In the genomic region with DNA sequence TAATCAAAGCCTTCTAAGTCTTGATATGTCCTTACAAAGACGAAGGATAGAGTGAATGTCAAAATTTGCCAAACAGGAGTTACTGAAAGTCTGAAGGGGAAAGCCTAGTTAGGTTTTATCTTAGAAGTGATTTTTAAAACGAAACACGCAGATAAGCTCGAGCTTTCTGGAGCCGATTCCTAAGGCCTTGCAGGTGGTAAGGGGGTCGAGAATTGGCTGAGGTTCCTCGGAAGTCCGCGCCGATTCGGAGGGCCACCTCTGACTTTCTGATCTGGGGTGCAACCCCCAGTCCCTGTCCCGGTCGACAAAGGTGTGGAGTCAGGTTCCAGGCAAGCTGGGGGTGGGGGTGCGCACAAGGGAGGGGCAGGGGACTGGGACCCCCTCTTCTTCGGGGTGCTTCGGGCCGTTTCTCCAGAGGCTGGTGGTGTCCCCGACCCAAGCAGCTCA, we compare ENCODE assay signal across 8 cellular contexts. TPM values are rescaled to one million over a fixed set of nuclear protein-coding genes. Genes with fewer than 3 reads are reported as not detected.
DNase-seq lines count a peak whose midpoint lies in the region; ATAC-seq and FAIRE-seq lines count a peak whose summit lies in the region.

No MANE protein-coding gene starts in this region.

- peaks cover 42% of the 10 kb centered on the region for H3K4me1 Mint-ChIP-seq in dendritic cell treated with granulocyte-macrophage colony-stimulating factor and Interleukin-4, amounts not matched to agents 40 ng/mL and 50 ng/mL, for 4 days (ENCODE audit: low read depth)
- peaks cover 32 to 50% (median 47%) of the 10 kb centered on the region in 4 donors for H3K4me1 Mint-ChIP-seq in naive thymus-derived CD8-positive, alpha-beta T cell

- H3K27ac Mint-ChIP-seq in dendritic cell treated with granulocyte-macrophage colony-stimulating factor and Interleukin-4, amounts not matched to agents 40 ng/mL and 50 ng/mL, for 4 days: peak overlapping the region; percentile 82
- H3K27ac Mint-ChIP-seq in naive thymus-derived CD8-positive, alpha-beta T cell: peak overlapping the region; percentile 90 to 97 (median 94)

- FAIRE-seq in RCC 7860 (lab: Jason Lieb, UNC): no peak

- POLR2A ChIA-PET in naive thymus-derived CD8-positive, alpha-beta T cell (lab: Charles Lee): interaction anchor here (0.8 to 2.4 kb wide), 13 partner anchors 8 to 290 kb away, joined by 3 to 14 read pairs (median 5); a partner anchor contains a TSS

- intact Hi-C loops in dendritic cell treated with granulocyte-macrophage colony-stimulating factor and Interleukin-4, amounts not matched to agents 40 ng/mL and 50 ng/mL, for 4 days (cut with micrococcal nuclease): loop anchor here (5.0 to 10.0 kb wide), 2 partner anchors 121 to 267 kb away; no protein-coding TSS in a partner anchor

- peaks cover 16% of the 10 kb centered on the region for H3K36me3 Mint-ChIP-seq in dendritic cell treated with granulocyte-macrophage colony-stimulating factor and Interleukin-4, amounts not matched to agents 40 ng/mL and 50 ng/mL, for 4 days (ENCODE audit: low read depth)
- H3K36me3 Mint-ChIP-seq in naive thymus-derived CD8-positive, alpha-beta T cell: no peaks in the 10 kb centered on the region

- H3K27me3 Mint-ChIP-seq in dendritic cell treated with granulocyte-macrophage colony-stimulating factor and Interleukin-4, amounts not matched to agents 40 ng/mL and 50 ng/mL, for 4 days: no peaks in the 10 kb centered on the region
- H3K27me3 Mint-ChIP-seq in naive thymus-derived CD8-positive, alpha-beta T cell: no peaks in the 10 kb centered on the region

- DNase-seq in CD1c-positive myeloid dendritic cell (ENCODE audit: extremely low spot score) (peak; percentile 11), OCI-M1 (lab: John Stamatoyannopoulos, UW) (peak; percentile 48), SW480 (ENCODE audit: low spot score) (no peak), RCC 7860 (ENCODE audit: low spot score) (no peak)
- peak in 6 of 10 donors; percentile 5 to 42 (median 26) for DNase-seq in naive thymus-derived CD8-positive, alpha-beta T cell

- H3K9me3 Mint-ChIP-seq in dendritic cell treated with granulocyte-macrophage colony-stimulating factor and Interleukin-4, amounts not matched to agents 40 ng/mL and 50 ng/mL, for 4 days: no peaks in the 10 kb centered on the region
- no peaks in the 10 kb centered on the region for H3K9me3 Mint-ChIP-seq in naive thymus-derived CD8-positive, alpha-beta T cell

- ATAC-seq in GM21447 (IDR thresholded peaks at IDR 0.05; ENCODE audit: unreplicated experiment) (peak; percentile 5), GM18870 (IDR thresholded peaks at IDR 0.05; ENCODE audit: unreplicated experiment) (no peak)
- ATAC-seq in naive thymus-derived CD8-positive, alpha-beta T cell: peak; percentile 8 to 13

- H3K4me3 Mint-ChIP-seq in dendritic cell treated with granulocyte-macrophage colony-stimulating factor and Interleukin-4, amounts not matched to agents 40 ng/mL and 50 ng/mL, for 4 days: peak overlapping the region; percentile 77
- H3K4me3 Mint-ChIP-seq in naive thymus-derived CD8-positive, alpha-beta T cell: peak overlapping the region; percentile 86 to 95 (median 90)

RNA-seq across cellular contexts. Expression of a gene that starts 0.7 kb away (rescaled TPM):
- 10 to 100 TPM; 62.8 to 67.7 TPM for total RNA-seq in naive thymus-derived CD8-positive, alpha-beta T cell
- polyA plus RNA-seq in naive thymus-derived CD8-positive, alpha-beta T cell: 10 to 100 TPM; 39.2 to 50.6 (median 39.6) TPM

Comparison
In these comparisons a context has a peak if more than half of its experiments do, and no peak if none do; other contexts are left out.
1. DNase-seq: peak in CD1c-positive myeloid dendritic cell (single experiment), OCI-M1 (single experiment) and naive thymus-derived CD8-positive, alpha-beta T cell (6 of 10); none in SW480 (single experiment) and RCC 7860 (single experiment).